25 cellular contexts compared by ENCODE assay signal in the genomic region with DNA sequence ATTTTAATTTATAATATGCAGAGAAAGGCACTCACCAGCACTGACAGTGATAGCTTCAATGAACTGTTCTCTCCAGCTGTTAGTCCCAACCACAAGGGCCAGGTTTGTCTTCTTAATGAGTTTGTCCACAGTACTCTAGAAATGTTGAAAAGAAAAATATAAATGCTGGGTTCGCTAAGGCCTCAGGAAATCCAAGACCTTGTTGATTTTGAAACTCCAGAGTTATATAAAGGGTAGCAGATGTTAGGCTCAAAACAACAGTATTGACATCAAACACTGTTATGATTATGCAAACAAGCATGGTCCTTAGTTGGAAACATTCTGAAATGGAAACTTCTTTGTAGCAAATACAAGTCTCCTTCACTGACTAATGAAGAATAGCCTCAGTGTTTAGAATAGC.
DNase-seq lines count a peak whose midpoint lies in the region; ATAC-seq, FAIRE-seq and TF ChIP-seq lines count a peak whose summit lies in the region.
"Had no signal": no experiment of that assay in that cellular context is flagged by ENCODE, and none has a peak within 500 bp of the region (broad histone marks: within the 10 kb centered on the region; RNA-seq: fewer than 3 reads in every experiment).

No MANE protein-coding gene starts in this region.

- DNase-seq in left ventricle myocardium inferior (no peak), right atrium auricular region (ENCODE audit: low spot score) (no peak), sciatic nerve (ENCODE audit: low spot score) (no peak), C1 segment of cervical spinal cord (lab: John Stamatoyannopoulos, UW) (no peak)
- no peak for DNase-seq in CD4-positive, alpha-beta T cell
- DNase-seq: activated naive CD4-positive, alpha-beta T cell treated with anti-CD3 and anti-CD28 coated beads, Interleukin-2, amount 10 ng/mL, durations not matched to agents 7 days and 5 days; activated T-cell treated with anti-CD3 and anti-CD28 coated beads, Interleukin-2, amount 50 U/mL, for 72 hours; CD4-positive, alpha-beta memory T cell; central memory CD4-positive, alpha-beta T cell; dorsolateral prefrontal cortex; GF-D8; mesendoderm; naive thymus-derived CD4-positive, alpha-beta T cell; NCI-H1105 treated with DMSO at 0.1 percent for 48 hours; NCI-H2227 treated with DMSO at 0.1 percent for 48 hours; occipital lobe; stimulated activated CD4-positive, alpha-beta T cell treated with anti-CD3 and anti-CD28 coated beads, Interleukin-4, amount 100 ng/mL, for 4 hours; stimulated activated naive CD8-positive, alpha-beta T cell treated with anti-CD3 and anti-CD28 coated beads, Interleukin-15, amount 100 ng/mL, for 72 hours; tibial artery had no signal

- H3K27ac Mint-ChIP-seq in CD4-positive, alpha-beta T cell: no peak overlapping the region
- H3K27ac Mint-ChIP-seq: activated naive CD4-positive, alpha-beta T cell treated with anti-CD3 and anti-CD28 coated beads, Interleukin-2, amount 10 ng/mL, durations not matched to agents 7 days and 5 days; activated T-cell treated with anti-CD3 and anti-CD28 coated beads, Interleukin-2, amount 50 U/mL, for 72 hours; CD4-positive, alpha-beta memory T cell; naive thymus-derived CD4-positive, alpha-beta T cell; stimulated activated naive CD8-positive, alpha-beta T cell treated with anti-CD3 and anti-CD28 coated beads, Interleukin-15, amount 100 ng/mL, for 72 hours; T-helper 1 cell treated with Interleukin-12 subunit alpha and Interleukin-12 subunit beta and Interleukin-4 antibody, amounts not matched to agents 30 μg/mL and 1 μg/mL, for 36 hours had no signal

- H3K27me3 ChIP-seq in left ventricle myocardium inferior (ENCODE audit: low read depth): no peaks in the 10 kb centered on the region
- H3K27me3 ChIP-seq in right atrium auricular region: no peaks in the 10 kb centered on the region
- H3K27me3 ChIP-seq in KMS-11 (ENCODE audit: insufficient read depth, low read depth): no peaks in the 10 kb centered on the region
- no peaks in the 10 kb centered on the region for H3K27me3 ChIP-seq in CD4-positive, alpha-beta T cell (ENCODE audit: control insufficient read depth, insufficient read depth, low read length)
- H3K27me3 ChIP-seq: dorsolateral prefrontal cortex, tibial artery had no signal

- no peaks in the 10 kb centered on the region for H3K9me3 Mint-ChIP-seq in CD4-positive, alpha-beta T cell
- H3K9me3 Mint-ChIP-seq: activated naive CD4-positive, alpha-beta T cell treated with anti-CD3 and anti-CD28 coated beads, Interleukin-2, amount 10 ng/mL, durations not matched to agents 7 days and 5 days; activated T-cell treated with anti-CD3 and anti-CD28 coated beads, Interleukin-2, amount 50 U/mL, for 72 hours; stimulated activated naive CD8-positive, alpha-beta T cell treated with anti-CD3 and anti-CD28 coated beads, Interleukin-15, amount 100 ng/mL, for 72 hours had no signal

- H3K4me1 Mint-ChIP-seq in CD4-positive, alpha-beta T cell (ENCODE audit: low read depth): no peaks in the 10 kb centered on the region
- H3K4me1 Mint-ChIP-seq: activated naive CD4-positive, alpha-beta T cell treated with anti-CD3 and anti-CD28 coated beads, Interleukin-2, amount 10 ng/mL, durations not matched to agents 7 days and 5 days; CD4-positive, alpha-beta memory T cell; naive thymus-derived CD4-positive, alpha-beta T cell; stimulated activated naive CD8-positive, alpha-beta T cell treated with anti-CD3 and anti-CD28 coated beads, Interleukin-15, amount 100 ng/mL, for 72 hours had no signal

- H3K4me3 Mint-ChIP-seq in CD4-positive, alpha-beta T cell: no peak overlapping the region
- H3K4me3 Mint-ChIP-seq: activated naive CD4-positive, alpha-beta T cell treated with anti-CD3 and anti-CD28 coated beads, Interleukin-2, amount 10 ng/mL, durations not matched to agents 7 days and 5 days; activated T-cell treated with anti-CD3 and anti-CD28 coated beads, Interleukin-2, amount 50 U/mL, for 72 hours; CD4-positive, alpha-beta memory T cell; naive thymus-derived CD4-positive, alpha-beta T cell; stimulated activated naive CD8-positive, alpha-beta T cell treated with anti-CD3 and anti-CD28 coated beads, Interleukin-15, amount 100 ng/mL, for 72 hours; T-helper 1 cell treated with Interleukin-12 subunit alpha and Interleukin-12 subunit beta and Interleukin-4 antibody, amounts not matched to agents 30 μg/mL and 1 μg/mL, for 36 hours had no signal

- no peaks in the 10 kb centered on the region for H3K36me3 Mint-ChIP-seq in CD4-positive, alpha-beta T cell (ENCODE audit: low read depth)
- H3K36me3 Mint-ChIP-seq: activated naive CD4-positive, alpha-beta T cell treated with anti-CD3 and anti-CD28 coated beads, Interleukin-2, amount 10 ng/mL, durations not matched to agents 7 days and 5 days; CD4-positive, alpha-beta memory T cell had no signal

- CTCF ChIA-PET in CD4-positive, alpha-beta T cell (lab: Charles Lee): no interaction called here

- peak overlapping the region; percentile 49 for H3K4me2 ChIP-seq in KMS-11

- peaks cover 88% of the 10 kb centered on the region for H3K36me3 ChIP-seq in left ventricle myocardium inferior
- H3K36me3 ChIP-seq in right atrium auricular region: peaks cover 77% of the 10 kb centered on the region
- no peaks in the 10 kb centered on the region for H3K36me3 ChIP-seq in KMS-11 (ENCODE audit: insufficient read depth)

- no peak for TF ChIP-seq CTCF in left ventricle myocardium inferior (IDR thresholded peaks at IDR 0.05; ENCODE audit: borderline replicate concordance)
- TF ChIP-seq CTCF in right atrium auricular region (IDR thresholded peaks at IDR 0.05): no peak
- TF ChIP-seq CTCF in KMS-11 (conservative IDR thresholded peaks at IDR 0.05; ENCODE audit: low read depth, low read length): no peak
- no peak for TF ChIP-seq CTCF in CD4-positive, alpha-beta T cell (IDR thresholded peaks at IDR 0.05)

- H4K20me1 ChIP-seq in KMS-11 (ENCODE audit: insufficient read depth): no peaks in the 10 kb centered on the region

- H2AFZ ChIP-seq in KMS-11 (ENCODE audit: low read depth): 0 out of 2 replicates have a peak overlapping the region, but pooled peaks have one; percentile 3

- intact Hi-C loops in left ventricle myocardium inferior (cut with micrococcal nuclease): no loop called here
- intact Hi-C loops in sciatic nerve (cut with DNase I): no loop called here
- intact Hi-C loops in CD4-positive, alpha-beta T cell (cut with DNase I, micrococcal nuclease): no loop called here

- H3K9me3 ChIP-seq in left ventricle myocardium inferior (replicated peaks) (no peaks in the 10 kb centered on the region), right atrium auricular region (no peaks in the 10 kb centered on the region)
- H3K9me3 ChIP-seq in CD4-positive, alpha-beta T cell (ENCODE audit: control insufficient read depth, low read length): no peaks in the 10 kb centered on the region
- H3K9me3 ChIP-seq: tibial artery had no signal

- H3K79me2 ChIP-seq in KMS-11 (ENCODE audit: insufficient read depth, low read depth): no peaks in the 10 kb centered on the region

- H3K4me3 ChIP-seq in left ventricle myocardium inferior (no peak overlapping the region), right atrium auricular region (no peak overlapping the region), KMS-11 (IDR thresholded peaks at IDR 0.05; ENCODE audit: insufficient read depth, low read depth, low read length) (no peak overlapping the region)
- H3K4me3 ChIP-seq: dorsolateral prefrontal cortex, tibial artery had no signal

- peak; percentile 82 for ATAC-seq in sciatic nerve
- no peak for ATAC-seq in GM18873 (IDR thresholded peaks at IDR 0.05; ENCODE audit: low FRiP score, unreplicated experiment)
- ATAC-seq in CD4-positive, alpha-beta T cell (ENCODE audit: poor library complexity): no peak
- ATAC-seq: activated T-cell treated with anti-CD3 and anti-CD28 coated beads, Interleukin-2, amount 50 U/mL, for 72 hours; naive thymus-derived CD4-positive, alpha-beta T cell; Panc1; stimulated activated naive CD8-positive, alpha-beta T cell treated with anti-CD3 and anti-CD28 coated beads, Interleukin-15, amount 100 ng/mL, for 72 hours had no signal

- peak; percentile 94 for FAIRE-seq in endometrium (lab: Jason Lieb, UNC)
- FAIRE-seq: frontal cortex had no signal

- POLR2A ChIA-PET in CD4-positive, alpha-beta T cell (lab: Charles Lee): no interaction called here

- no peak overlapping the region for H3K9ac ChIP-seq in KMS-11

- no peaks in the 10 kb centered on the region for H3K27me3 Mint-ChIP-seq in CD4-positive, alpha-beta T cell
- H3K27me3 Mint-ChIP-seq: activated naive CD4-positive, alpha-beta T cell treated with anti-CD3 and anti-CD28 coated beads, Interleukin-2, amount 10 ng/mL, durations not matched to agents 7 days and 5 days; CD4-positive, alpha-beta memory T cell; naive thymus-derived CD4-positive, alpha-beta T cell; stimulated activated naive CD8-positive, alpha-beta T cell treated with anti-CD3 and anti-CD28 coated beads, Interleukin-15, amount 100 ng/mL, for 72 hours had no signal

- peak overlapping the region; percentile 59 for H3K27ac ChIP-seq in left ventricle myocardium inferior (replicated peaks)
- H3K27ac ChIP-seq in right atrium auricular region: no peak overlapping the region
- H3K27ac ChIP-seq in KMS-11: peak overlapping the region; percentile 46
- no peak overlapping the region for H3K27ac ChIP-seq in CD4-positive, alpha-beta T cell (ENCODE audit: low read depth, low read length)
- H3K27ac ChIP-seq: tibial artery had no signal

- peaks cover 51% of the 10 kb centered on the region for H3K4me1 ChIP-seq in left ventricle myocardium inferior
- H3K4me1 ChIP-seq in right atrium auricular region: peaks cover 0 to 17% of the 10 kb centered on the region in 2 donors
- H3K4me1 ChIP-seq in KMS-11 (ENCODE audit: low read depth, poor library complexity, severe bottlenecking): peaks cover 57% of the 10 kb centered on the region

Comparison
In these comparisons a context has a peak if more than half of its experiments do, and no peak if none do; other contexts are left out.
1. H3K27ac ChIP-seq: peak in left ventricle myocardium inferior (single experiment) and KMS-11 (single experiment); none in right atrium auricular region (0 of 2) and CD4-positive, alpha-beta T cell (single experiment).